Comparison of ENCODE assay signal across 12 cellular contexts in genomic region chr10:6091630-6092029, GRCh38. TPM values are rescaled to one million over a fixed set of nuclear protein-coding genes. Genes with fewer than 3 reads are reported as not detected.
DNase-seq lines count a peak whose midpoint lies in the region; TF ChIP-seq lines count a peak whose summit lies in the region.
"Had no signal": no experiment of that assay in that cellular context is flagged by ENCODE, and none has a peak within 500 bp of the region (broad histone marks: within the 10 kb centered on the region; RNA-seq: fewer than 3 reads in every experiment).

No MANE protein-coding gene starts in this region.

- 0 out of 2 replicates have a peak overlapping the region, but pooled peaks have one; percentile 1 for H3K4me2 ChIP-seq in KMS-11
- H3K4me2 ChIP-seq in neural cell (ENCODE audit: low read length) = no peak overlapping the region

- peaks cover 76% of the 10 kb centered on the region for H3K79me2 ChIP-seq in KMS-11 (ENCODE audit: insufficient read depth, low read depth)
- H3K79me2 ChIP-seq in neural cell (replicated peaks; ENCODE audit: insufficient read depth, low read length) = peaks cover 70% of the 10 kb centered on the region

- H3K27me3 ChIP-seq in KMS-11 (ENCODE audit: insufficient read depth, low read depth) (no peaks in the 10 kb centered on the region), neural cell (ENCODE audit: insufficient read depth, low read depth, low read length) (no peaks in the 10 kb centered on the region), colonic mucosa (no peaks in the 10 kb centered on the region)

- peaks cover 29% of the 10 kb centered on the region for H3K36me3 Mint-ChIP-seq in activated CD4-positive, alpha-beta T cell treated with anti-CD3 and anti-CD28 coated beads, Interleukin-2, amount 10 ng/mL, durations not matched to agents 24 days and 14 days (ENCODE audit: low read depth)
- H3K36me3 Mint-ChIP-seq in brain = no peaks in the 10 kb centered on the region
- H3K36me3 Mint-ChIP-seq in chondrocyte (ENCODE audit: low read depth) = no peaks in the 10 kb centered on the region

- no peak for TF ChIP-seq CTCF in KMS-11 (conservative IDR thresholded peaks at IDR 0.05; ENCODE audit: low read depth, low read length)
- no peak for TF ChIP-seq CTCF in brain (conservative IDR thresholded peaks at IDR 0.05)
- no peak for TF ChIP-seq CTCF in neural cell (IDR thresholded peaks at IDR 0.05; ENCODE audit: poor library complexity, severe bottlenecking)
- TF ChIP-seq CTCF in colonic mucosa (IDR thresholded peaks at IDR 0.05) = no peak
- TF ChIP-seq CTCF in GM13976 (IDR thresholded peaks at IDR 0.05; ENCODE audit: borderline replicate concordance, control extremely low read depth, extremely low read depth, insufficient read depth, missing control alignments) = no peak
- TF ChIP-seq CTCF in chondrocyte (IDR thresholded peaks at IDR 0.05) = no peak

- H3K4me3 ChIP-seq in KMS-11 (IDR thresholded peaks at IDR 0.05; ENCODE audit: insufficient read depth, low read depth, low read length) (no peak overlapping the region), neural cell (ENCODE audit: low read length) (peak overlapping the region; percentile 32), colonic mucosa (no peak overlapping the region)

- intact Hi-C loops in activated CD4-positive, alpha-beta T cell treated with anti-CD3 and anti-CD28 coated beads, Interleukin-2, amount 10 ng/mL, durations not matched to agents 24 days and 14 days (cut with micrococcal nuclease) = no loop called here
- intact Hi-C loops in colonic mucosa (cut with DNase I) = no loop called here

- no peaks in the 10 kb centered on the region for H3K9me3 Mint-ChIP-seq in activated CD4-positive, alpha-beta T cell treated with anti-CD3 and anti-CD28 coated beads, Interleukin-2, amount 10 ng/mL, durations not matched to agents 24 days and 14 days
- H3K9me3 Mint-ChIP-seq in brain (peaks cover 0 to 9% (median 3%) of the 10 kb centered on the region in 5 experiments), chondrocyte (ENCODE audit: low read depth) (no peaks in the 10 kb centered on the region)

- H2AFZ ChIP-seq in KMS-11 (ENCODE audit: low read depth) (no peak overlapping the region), neural cell (ENCODE audit: low read depth, low read length) (no peak overlapping the region)

- in situ Hi-C loops in GM13976 (cut with MboI; ENCODE audit: low sequenced_read_pairs, unreplicated experiment) = no loop called here

- DNase-seq in activated CD4-positive, alpha-beta T cell treated with anti-CD3 and anti-CD28 coated beads, Interleukin-2, amount 10 ng/mL, durations not matched to agents 24 days and 14 days = peak; percentile 62
- DNase-seq in activated CD4-positive, alpha-beta T cell treated with anti-CD3 and anti-CD28 coated beads for 48 hours = no peak
- no peak for DNase-seq in colonic mucosa
- DNase-seq in GM13976 (ENCODE audit: low spot score) = no peak
- no peak for DNase-seq in chondrocyte (ENCODE audit: low spot score)
- DNase-seq: activated CD4-positive, alpha-beta T cell treated with anti-CD3 and anti-CD28 coated beads, Interleukin-2, amount 50 U/mL, for 4 hours; NCI-H2029 treated with DMSO at 0.1 percent for 48 hours; small intestine had no signal

- H4K20me1 ChIP-seq in KMS-11 (ENCODE audit: insufficient read depth) (peaks cover 47% of the 10 kb centered on the region), neural cell (ENCODE audit: insufficient read depth) (peaks cover 4% of the 10 kb centered on the region)

- peaks cover 31% of the 10 kb centered on the region for H3K4me1 ChIP-seq in KMS-11 (ENCODE audit: low read depth, poor library complexity, severe bottlenecking)
- no peaks in the 10 kb centered on the region for H3K4me1 ChIP-seq in colonic mucosa

- H3K9me3 ChIP-seq in neural cell (ENCODE audit: low read length) (no peaks in the 10 kb centered on the region), colonic mucosa (no peaks in the 10 kb centered on the region)

- H3K27ac ChIP-seq in KMS-11 (no peak overlapping the region), neural cell (ENCODE audit: low read length) (no peak overlapping the region), colonic mucosa (no peak overlapping the region)

- no peaks in the 10 kb centered on the region for H3F3A ChIP-seq in neural cell (ENCODE audit: insufficient read depth, low read length, poor library complexity, severe bottlenecking)

- H3K27me3 Mint-ChIP-seq in activated CD4-positive, alpha-beta T cell treated with anti-CD3 and anti-CD28 coated beads, Interleukin-2, amount 10 ng/mL, durations not matched to agents 24 days and 14 days = peaks cover 2% of the 10 kb centered on the region
- peaks cover 13% of the 10 kb centered on the region for H3K27me3 Mint-ChIP-seq in brain
- H3K27me3 Mint-ChIP-seq in chondrocyte (ENCODE audit: low read depth) = no peaks in the 10 kb centered on the region

- no peaks in the 10 kb centered on the region for H3K9me2 ChIP-seq in neural cell (ENCODE audit: insufficient read depth, low read length)

- peak overlapping the region; percentile 66 for H3K4me3 Mint-ChIP-seq in activated CD4-positive, alpha-beta T cell treated with anti-CD3 and anti-CD28 coated beads, Interleukin-2, amount 10 ng/mL, durations not matched to agents 24 days and 14 days
- H3K4me3 Mint-ChIP-seq in brain (peak overlapping the region; percentile 69 to 79 (median 72)), chondrocyte (ENCODE audit: unreplicated experiment) (no peak overlapping the region)

- H3K4me1 Mint-ChIP-seq in activated CD4-positive, alpha-beta T cell treated with anti-CD3 and anti-CD28 coated beads, Interleukin-2, amount 10 ng/mL, durations not matched to agents 24 days and 14 days = peaks cover 67% of the 10 kb centered on the region
- H3K4me1 Mint-ChIP-seq in brain (peaks cover 74% of the 10 kb centered on the region), chondrocyte (ENCODE audit: low read depth) (peaks cover 36% of the 10 kb centered on the region)

- no peak for TF ChIP-seq RAD21 in neural cell (conservative IDR thresholded peaks at IDR 0.05)

- TF ChIP-seq EP300 in neural cell (conservative IDR thresholded peaks at IDR 0.05; ENCODE audit: poor library complexity, severe bottlenecking) = no peak

- H3K36me3 ChIP-seq in KMS-11 (ENCODE audit: insufficient read depth) = no peaks in the 10 kb centered on the region
- no peaks in the 10 kb centered on the region for H3K36me3 ChIP-seq in neural cell (ENCODE audit: insufficient read depth, low read length)
- no peaks in the 10 kb centered on the region for H3K36me3 ChIP-seq in colonic mucosa

- H3K27ac Mint-ChIP-seq in activated CD4-positive, alpha-beta T cell treated with anti-CD3 and anti-CD28 coated beads, Interleukin-2, amount 10 ng/mL, durations not matched to agents 24 days and 14 days = no peak overlapping the region
- H3K27ac Mint-ChIP-seq in brain (peak overlapping the region in 4 of 5 experiments; percentile 16 to 74 (median 38)), chondrocyte (ENCODE audit: unreplicated experiment) (no peak overlapping the region)

- H3K9ac ChIP-seq in KMS-11 (no peak overlapping the region), neural cell (ENCODE audit: low read length) (no peak overlapping the region), colonic mucosa (ENCODE audit: low read depth in 2 of 2, low read length in 2 of 2) (no peak overlapping the region)

TF ChIP-seq in neural cell, 6 proteins besides CTCF, POLR2A, EP300 and RAD21:
- TF ChIP-seq MXI1 (conservative IDR thresholded peaks at IDR 0.05; ENCODE audit: poor library complexity, severe bottlenecking) = no peak
- TF ChIP-seq POLR2AphosphoS5 (IDR thresholded peaks at IDR 0.05) = no peak
- TF ChIP-seq SMC3 (conservative IDR thresholded peaks at IDR 0.05; ENCODE audit: poor library complexity) = no peak
- no peak for TF ChIP-seq REST (IDR thresholded peaks at IDR 0.05; ENCODE audit: borderline replicate concordance)
- no peak for TF ChIP-seq EZH2 (IDR thresholded peaks at IDR 0.05; ENCODE audit: borderline replicate concordance, insufficient read depth, low read length, poor library complexity, severe bottlenecking)
- no peak for TF ChIP-seq TAF1 (IDR thresholded peaks at IDR 0.05; ENCODE audit: low read depth)

RNA-seq across cellular contexts. Expression of gene RBM17, which starts 2.8 kb away (rescaled TPM):
- 258 and 262 TPM in 2 replicates for total RNA-seq in activated CD4-positive, alpha-beta T cell treated with anti-CD3 and anti-CD28 coated beads, Interleukin-2, amount 10 ng/mL, durations not matched to agents 24 days and 14 days
- polyA plus RNA-seq in brain (ENCODE audit: insufficient read depth, low read depth, low replicate concordance) (83.5 TPM), neural cell (109 and 114 TPM in 2 replicates)
- 52.3 and 74.0 TPM in 2 replicates for polyA minus RNA-seq in neural cell
- total RNA-seq in colonic mucosa (100 to 1,000 TPM in 1 of 2 donors, 10 to 100 TPM in 1; 80.3 to 110 TPM), chondrocyte (56.3 to 59.0 TPM (median 57.0 TPM) in 3 replicates)

RNA-seq across cellular contexts. Expression of gene IL2RA, which starts 29.5 kb away (rescaled TPM):
- total RNA-seq in activated CD4-positive, alpha-beta T cell treated with anti-CD3 and anti-CD28 coated beads, Interleukin-2, amount 10 ng/mL, durations not matched to agents 24 days and 14 days = 965 and 989 TPM in 2 replicates
- polyA plus RNA-seq in brain (ENCODE audit: insufficient read depth, low read depth, low replicate concordance) (1.3 TPM), neural cell (not detected in 2 replicates)
- polyA minus RNA-seq in neural cell = not detected in 2 replicates
- total RNA-seq in colonic mucosa (1 to 10 TPM; 1.7 to 2.4 TPM), chondrocyte (not detected in 3 replicates)
- total RNA-seq: frontal cortex had no signal

Comparison
In these comparisons a context has a peak if more than half of its experiments do, and no peak if none do; other contexts are left out.
1. H3K27ac Mint-ChIP-seq: peak in brain (4 of 5); none in activated CD4-positive, alpha-beta T cell treated with anti-CD3 and anti-CD28 coated beads, Interleukin-2, amount 10 ng/mL, durations not matched to agents 24 days and 14 days (single experiment) and chondrocyte (single experiment).
2. RNA of gene IL2RA, which starts 29.5 kb away (total RNA-seq): 965 to 989 TPM in activated CD4-positive, alpha-beta T cell treated with anti-CD3 and anti-CD28 coated beads, Interleukin-2, amount 10 ng/mL, durations not matched to agents 24 days and 14 days; 1.7 to 2.4 TPM in colonic mucosa and not detected in chondrocyte; every median in the first group is over 100 times any median in the second.